8 cellular contexts compared by ENCODE assay signal in the genomic region with DNA sequence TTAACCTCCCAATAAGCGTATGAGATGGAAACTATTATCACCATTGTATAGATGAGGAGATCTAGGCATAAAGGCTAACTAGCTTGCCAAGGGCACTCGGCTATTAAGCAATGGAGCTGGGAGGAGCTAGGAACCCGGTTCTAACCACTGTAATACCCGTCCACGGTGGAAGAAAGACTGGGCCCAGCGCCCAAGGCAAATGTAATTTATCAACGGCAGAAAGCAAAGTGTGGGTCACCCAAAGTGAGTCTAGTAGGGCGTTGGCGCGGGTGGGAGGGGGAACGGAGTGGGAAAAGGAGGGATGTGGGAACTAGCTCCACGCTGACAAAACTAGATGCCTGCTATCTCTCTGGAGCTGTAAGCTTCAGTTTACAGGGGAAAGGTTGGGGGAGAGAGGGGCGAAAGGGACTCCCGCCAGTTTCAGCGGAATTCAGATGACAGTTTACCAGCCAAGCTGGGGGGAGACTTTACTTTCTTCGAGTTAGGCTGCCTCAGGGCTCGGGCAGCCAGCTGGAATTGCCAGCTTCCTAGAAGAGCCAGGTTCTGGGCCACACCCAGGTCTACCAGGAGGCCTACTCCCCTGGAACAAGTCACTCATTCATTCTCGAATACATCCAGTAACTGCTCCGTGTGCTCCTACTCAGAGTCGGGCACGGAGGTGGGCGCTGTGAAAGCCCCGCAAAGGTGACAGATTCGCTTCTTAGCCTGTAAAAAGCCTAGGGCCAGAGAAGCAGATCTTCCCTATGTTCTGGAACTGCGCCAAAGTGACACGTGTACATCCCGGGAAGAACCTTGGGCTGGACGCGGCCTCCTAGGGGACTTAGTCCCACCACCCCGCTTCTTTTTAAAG. TPM values are rescaled to one million over a fixed set of nuclear protein-coding genes. Genes with fewer than 3 reads are reported as not detected.
DNase-seq lines count a peak whose midpoint lies in the region; ATAC-seq and TF ChIP-seq lines count a peak whose summit lies in the region.

No MANE protein-coding gene starts in this region.

- TF ChIP-seq RAD21 in IMR-90 (IDR thresholded peaks at IDR 0.05; ENCODE audit: low read length), result no peak

- H4K8ac ChIP-seq in IMR-90 (ENCODE audit: low read depth in 2 of 2, low read length in 2 of 2), result peak overlapping the region; percentile 80 to 94

- H3K27ac Mint-ChIP-seq in activated CD4-positive, alpha-beta T cell treated with anti-CD3 and anti-CD28 coated beads, Interleukin-2, amount 10 ng/mL, durations not matched to agents 7 days and 5 days, result peak overlapping the region; percentile 89
- H3K27ac Mint-ChIP-seq in natural killer cell treated with Interleukin-12 subunit alpha and Interleukin-12 subunit beta and Interleukin-15 and Interleukin-18, amount 100 ng/mL, for 72 hours, result peak overlapping the region; percentile 62 to 95

- peak overlapping the region; percentile 97 for H3K23ac ChIP-seq in IMR-90 (ENCODE audit: low read depth, low read length)

- no peak overlapping the region for H2BK20ac ChIP-seq in IMR-90 (ENCODE audit: low read depth, low read length)

- peak overlapping the region; percentile 100 for H2AK9ac ChIP-seq in IMR-90 (replicated peaks; ENCODE audit: low read depth, low read length, poor library complexity)

- H3K27ac ChIP-seq in IMR-90 (ENCODE audit: insufficient read depth, low read length), result peak overlapping the region; percentile 79

- peak; percentile 26 to 40 for DNase-seq in NCI-H526 (lab: John Stamatoyannopoulos, UW)
- no peak for DNase-seq in NCI-H526 treated with DMSO at 0.1 percent for 48 hours (lab: John Stamatoyannopoulos, UW)
- peak; percentile 56 for DNase-seq in IMR-90
- DNase-seq in activated CD4-positive, alpha-beta T cell treated with anti-CD3 and anti-CD28 coated beads, Interleukin-2, amount 10 ng/mL, durations not matched to agents 7 days and 5 days, result no peak
- peak; percentile 67 for DNase-seq in fibroblast of peridontal ligament (ENCODE audit: extremely low read depth)
- no peak for DNase-seq in natural killer cell treated with Interleukin-12 subunit alpha and Interleukin-12 subunit beta and Interleukin-15 and Interleukin-18, amount 100 ng/mL, for 72 hours (ENCODE audit: low spot score)
- no peak for DNase-seq in NCI-H1694 (lab: John Stamatoyannopoulos, UW)

- dilution Hi-C loops in IMR-90 (cut with HindIII; ENCODE audit: low sequenced_read_pairs, unreplicated experiment), result no loop called here

- no peak; the same call in 1 of the 2 replicates for TF ChIP-seq POLR2A in IMR-90 (IDR thresholded peaks at IDR 0.05; ENCODE audit: low read depth, low read length)

- peak overlapping the region; percentile 1; the same call in 1 of the 2 replicates for H2BK120ac ChIP-seq in IMR-90 (ENCODE audit: low read depth, low read length)

- BruUV-seq in IMR-90 (replicated peaks; lab: Mats Ljungman, UMichigan), result no TSS peak

- no peak overlapping the region; the same call in 2 of the 3 replicates for H2BK15ac ChIP-seq in IMR-90 (ENCODE audit: low read depth, low read length)

- H4K91ac ChIP-seq in IMR-90 (ENCODE audit: insufficient read depth, low read depth, low read length), result peak overlapping the region; percentile 96

- peak overlapping the region; percentile 74 for H4K5ac ChIP-seq in IMR-90 (ENCODE audit: low read depth, low read length)

- H3K18ac ChIP-seq in IMR-90 (ENCODE audit: low read depth, low read length), result 0 out of 2 replicates have a peak overlapping the region, but pooled peaks have one; percentile 5

- no peaks in the 10 kb centered on the region for H3K9me3 Mint-ChIP-seq in activated CD4-positive, alpha-beta T cell treated with anti-CD3 and anti-CD28 coated beads, Interleukin-2, amount 10 ng/mL, durations not matched to agents 7 days and 5 days
- no peaks in the 10 kb centered on the region for H3K9me3 Mint-ChIP-seq in natural killer cell treated with Interleukin-12 subunit alpha and Interleukin-12 subunit beta and Interleukin-15 and Interleukin-18, amount 100 ng/mL, for 72 hours

- H3K4me3 Mint-ChIP-seq in activated CD4-positive, alpha-beta T cell treated with anti-CD3 and anti-CD28 coated beads, Interleukin-2, amount 10 ng/mL, durations not matched to agents 7 days and 5 days, result peak overlapping the region; percentile 80
- peak overlapping the region; percentile 94 for H3K4me3 Mint-ChIP-seq in natural killer cell treated with Interleukin-12 subunit alpha and Interleukin-12 subunit beta and Interleukin-15 and Interleukin-18, amount 100 ng/mL, for 72 hours

- peaks cover 52% of the 10 kb centered on the region for H4K20me1 ChIP-seq in IMR-90 (ENCODE audit: insufficient read depth, low read length)

- H3K36me3 Mint-ChIP-seq in activated CD4-positive, alpha-beta T cell treated with anti-CD3 and anti-CD28 coated beads, Interleukin-2, amount 10 ng/mL, durations not matched to agents 7 days and 5 days (ENCODE audit: low read depth), result peaks cover 34% of the 10 kb centered on the region
- H3K36me3 Mint-ChIP-seq in natural killer cell treated with Interleukin-12 subunit alpha and Interleukin-12 subunit beta and Interleukin-15 and Interleukin-18, amount 100 ng/mL, for 72 hours, result peaks cover 23% of the 10 kb centered on the region

- peaks cover 4% of the 10 kb centered on the region for H3K4me1 ChIP-seq in IMR-90 (ENCODE audit: control insufficient read depth, insufficient read depth, low read length)

- peaks cover 34% of the 10 kb centered on the region for H3K36me3 ChIP-seq in IMR-90 (ENCODE audit: control insufficient read depth, insufficient read depth, low read length)

- peaks cover 31 to 40% of the 10 kb centered on the region in 2 experiments for H3K79me1 ChIP-seq in IMR-90 (ENCODE audit: low read depth in 1 of 2, low read length in 2 of 2)

- H3K27me3 Mint-ChIP-seq in activated CD4-positive, alpha-beta T cell treated with anti-CD3 and anti-CD28 coated beads, Interleukin-2, amount 10 ng/mL, durations not matched to agents 7 days and 5 days, result no peaks in the 10 kb centered on the region
- H3K27me3 Mint-ChIP-seq in natural killer cell treated with Interleukin-12 subunit alpha and Interleukin-12 subunit beta and Interleukin-15 and Interleukin-18, amount 100 ng/mL, for 72 hours, result no peaks in the 10 kb centered on the region

- POLR2A ChIA-PET in IMR-90 (lab: Charles Lee; ENCODE audit: unreplicated experiment), result interaction anchor here (0.6 to 1.3 kb wide), 3 partner anchors 14 to 83 kb away, joined by 3 to 5 read pairs (median 3); no protein-coding TSS in a partner anchor
- POLR2A ChIA-PET in activated CD4-positive, alpha-beta T cell treated with anti-CD3 and anti-CD28 coated beads, Interleukin-2, amount 10 ng/mL, durations not matched to agents 7 days and 5 days (lab: Charles Lee), result interaction anchor here (0.6 to 0.9 kb wide), 2 partner anchors 30 to 135 kb away, joined by 3 to 4 read pairs; partner anchors contain the start of gene ACSF2

- peak overlapping the region; percentile 98 for H2AK5ac ChIP-seq in IMR-90 (ENCODE audit: low read depth, low read length)

- peak overlapping the region; percentile 91 for H3K56ac ChIP-seq in IMR-90 (ENCODE audit: extremely low read depth, insufficient read depth, low read length)

- intact Hi-C loops in IMR-90 (cut with micrococcal nuclease), result loop anchor here (1.0 kb wide), 1 partner anchor 82 kb away; the partner anchor contains the start of gene RSAD1

- H3K9me3 ChIP-seq in IMR-90 (ENCODE audit: control insufficient read depth, insufficient read depth, low read length), result 0 out of 2 replicates have a peak, but pooled peaks cover 2% of the 10 kb centered on the region

- 0% methylated on average over 10 of the region's 30 CpGs; no CpG with 5 or more reads in 1 of the 2 experiments for WGBS in IMR-90 (ENCODE audit: extremely low coverage in 2 of 2, insufficient read length in 1 of 2), 2 experiments

- ATAC-seq in IMR-90 (ENCODE audit: low read depth) (peak; percentile 40), GM18907 (IDR thresholded peaks at IDR 0.05; ENCODE audit: unreplicated experiment) (no peak)
- ATAC-seq in natural killer cell treated with Interleukin-12 subunit alpha and Interleukin-12 subunit beta and Interleukin-15 and Interleukin-18, amount 100 ng/mL, for 72 hours, result peak in 1 of 2 donors; percentile 12

- peaks cover 33% of the 10 kb centered on the region for H3K4me1 Mint-ChIP-seq in activated CD4-positive, alpha-beta T cell treated with anti-CD3 and anti-CD28 coated beads, Interleukin-2, amount 10 ng/mL, durations not matched to agents 7 days and 5 days
- peaks cover 29 to 38% of the 10 kb centered on the region in 2 donors for H3K4me1 Mint-ChIP-seq in natural killer cell treated with Interleukin-12 subunit alpha and Interleukin-12 subunit beta and Interleukin-15 and Interleukin-18, amount 100 ng/mL, for 72 hours (ENCODE audit: low read depth in 2 of 2)

- CTCF ChIA-PET in IMR-90 (lab: Yijun Ruan, JAX), result interaction anchor here (0.6 to 1.4 kb wide), 8 partner anchors 12 to 271 kb away, joined by 3 to 7 read pairs (median 4); partner anchors contain the start of gene ACSF2
- CTCF ChIA-PET in activated CD4-positive, alpha-beta T cell treated with anti-CD3 and anti-CD28 coated beads, Interleukin-2, amount 10 ng/mL, durations not matched to agents 7 days and 5 days (lab: Charles Lee), result interaction anchor here (0.5 to 4.1 kb wide), 58 partner anchors 8 to 1530 kb away, joined by 3 to 76 read pairs (median 4); partner anchors contain the start of genes EME1, MRPL27, PPP1R9B and XYLT2

- H2BK5ac ChIP-seq in IMR-90 (ENCODE audit: low read depth, low read length, poor library complexity, severe bottlenecking), result peak overlapping the region; percentile 65

- peak overlapping the region; percentile 96 for H3K4me2 ChIP-seq in IMR-90 (ENCODE audit: low read depth, low read length)

- H2AFZ ChIP-seq in IMR-90 (replicated peaks; ENCODE audit: low read length, poor library complexity), result peak overlapping the region; percentile 95

- H3K27me3 ChIP-seq in IMR-90 (ENCODE audit: control insufficient read depth, insufficient read depth, low read length), result no peaks in the 10 kb centered on the region

- peak overlapping the region; percentile 95 for H3K14ac ChIP-seq in IMR-90 (replicated peaks; ENCODE audit: low read depth, low read length)

- peak overlapping the region; percentile 99 for H3K4ac ChIP-seq in IMR-90 (ENCODE audit: low read depth, low read length)

- in situ Hi-C loops in IMR-90 (cut with MboI; ENCODE audit: low sequenced_read_pairs), result no loop called here

- peak overlapping the region; percentile 92 for H3K9ac ChIP-seq in IMR-90 (ENCODE audit: low read depth, low read length)

- peaks cover 16% of the 10 kb centered on the region; the same call in 1 of the 2 replicates for H3K9me1 ChIP-seq in IMR-90 (ENCODE audit: insufficient read depth, low read length)

- TF ChIP-seq CTCF in IMR-90 (conservative IDR thresholded peaks at IDR 0.05; ENCODE audit: low read depth, low read length), result no peak

- peak overlapping the region; percentile 96 for H3K4me3 ChIP-seq in IMR-90 (ENCODE audit: insufficient read depth, low read depth, low read length)

RNA-seq across cellular contexts. Expression of gene LRRC59, which starts 0.8 kb away (rescaled TPM):
- 233 and 241 TPM in 2 replicates for total RNA-seq in IMR-90 (2012; rRNA removed)
- 134 and 139 TPM in 2 replicates for polyA plus RNA-seq in IMR-90 (2012; rRNA removed)
- 90.9 and 114 TPM in 2 replicates for polyA plus RNA-seq in IMR-90 (2012; cell fraction: cytosol; rRNA removed)
- polyA plus RNA-seq in IMR-90 (2012; cell fraction: nucleus; rRNA removed; ENCODE audit: low replicate concordance), result 56.5 and 96.2 TPM in 2 replicates
- total RNA-seq in activated CD4-positive, alpha-beta T cell treated with anti-CD3 and anti-CD28 coated beads, Interleukin-2, amount 10 ng/mL, durations not matched to agents 7 days and 5 days, result 10 to 100 TPM; 60.8 to 68.5 TPM
- 100 to 1,000 TPM in 1 of 2 donors, 10 to 100 TPM in 1; 90.8 to 138 TPM for total RNA-seq in natural killer cell treated with Interleukin-12 subunit alpha and Interleukin-12 subunit beta and Interleukin-15 and Interleukin-18, amount 100 ng/mL, for 72 hours

RNA-seq across cellular contexts. Expression of gene EME1, which starts 23.5 kb away (rescaled TPM):
- total RNA-seq in IMR-90 (2012; rRNA removed), result 8.9 and 9.1 TPM in 2 replicates
- polyA plus RNA-seq in IMR-90 (2012; rRNA removed), result 9.4 and 10.1 TPM in 2 replicates
- 1.4 and 4.8 TPM in 2 replicates for polyA plus RNA-seq in IMR-90 (2012; cell fraction: cytosol; rRNA removed)
- 20.8 and 44.5 TPM in 2 replicates for polyA plus RNA-seq in IMR-90 (2012; cell fraction: nucleus; rRNA removed; ENCODE audit: low replicate concordance)
- 10 to 100 TPM; 19.9 to 21.8 TPM for total RNA-seq in activated CD4-positive, alpha-beta T cell treated with anti-CD3 and anti-CD28 coated beads, Interleukin-2, amount 10 ng/mL, durations not matched to agents 7 days and 5 days
- 10 to 100 TPM; 15.8 to 40.2 TPM for total RNA-seq in natural killer cell treated with Interleukin-12 subunit alpha and Interleukin-12 subunit beta and Interleukin-15 and Interleukin-18, amount 100 ng/mL, for 72 hours

RNA-seq across cellular contexts. Expression of gene MRPL27, which starts 23.5 kb away (rescaled TPM):
- total RNA-seq in IMR-90 (2012; rRNA removed), result 152 and 202 TPM in 2 replicates
- 156 and 176 TPM in 2 replicates for polyA plus RNA-seq in IMR-90 (2012; rRNA removed)
- polyA plus RNA-seq in IMR-90 (2012; cell fraction: cytosol; rRNA removed), result 138 and 201 TPM in 2 replicates
- polyA plus RNA-seq in IMR-90 (2012; cell fraction: nucleus; rRNA removed; ENCODE audit: low replicate concordance), result 60.7 and 89.8 TPM in 2 replicates
- 10 to 100 TPM; 62.9 to 71.4 TPM for total RNA-seq in activated CD4-positive, alpha-beta T cell treated with anti-CD3 and anti-CD28 coated beads, Interleukin-2, amount 10 ng/mL, durations not matched to agents 7 days and 5 days
- total RNA-seq in natural killer cell treated with Interleukin-12 subunit alpha and Interleukin-12 subunit beta and Interleukin-15 and Interleukin-18, amount 100 ng/mL, for 72 hours, result 10 to 100 TPM; 62.7 to 77.7 TPM

RNA-seq across cellular contexts. Expression of gene ACSF2, which starts 29.5 kb away (rescaled TPM):
- total RNA-seq in IMR-90 (2012; rRNA removed), result 15.0 and 18.5 TPM in 2 replicates
- 26.8 and 27.2 TPM in 2 replicates for polyA plus RNA-seq in IMR-90 (2012; rRNA removed)
- polyA plus RNA-seq in IMR-90 (2012; cell fraction: cytosol; rRNA removed), result 12.2 and 22.9 TPM in 2 replicates
- polyA plus RNA-seq in IMR-90 (2012; cell fraction: nucleus; rRNA removed; ENCODE audit: low replicate concordance), result 103 and 117 TPM in 2 replicates
- total RNA-seq in activated CD4-positive, alpha-beta T cell treated with anti-CD3 and anti-CD28 coated beads, Interleukin-2, amount 10 ng/mL, durations not matched to agents 7 days and 5 days, result 10 to 100 TPM; 24.5 to 31.4 TPM
- 10 to 100 TPM in 1 of 2 donors, 1 to 10 TPM in 1; 6.9 to 13.4 TPM for total RNA-seq in natural killer cell treated with Interleukin-12 subunit alpha and Interleukin-12 subunit beta and Interleukin-15 and Interleukin-18, amount 100 ng/mL, for 72 hours

RNA-seq across cellular contexts. Expression of gene XYLT2, which starts 50.6 kb away (rescaled TPM):
- total RNA-seq in IMR-90 (2012; rRNA removed), result 31.9 and 35.0 TPM in 2 replicates
- 27.7 and 35.7 TPM in 2 replicates for polyA plus RNA-seq in IMR-90 (2012; rRNA removed)
- 20.7 and 31.6 TPM in 2 replicates for polyA plus RNA-seq in IMR-90 (2012; cell fraction: cytosol; rRNA removed)
- 39.1 and 85.9 TPM in 2 replicates for polyA plus RNA-seq in IMR-90 (2012; cell fraction: nucleus; rRNA removed; ENCODE audit: low replicate concordance)
- 10 to 100 TPM; 22.1 to 23.6 TPM for total RNA-seq in activated CD4-positive, alpha-beta T cell treated with anti-CD3 and anti-CD28 coated beads, Interleukin-2, amount 10 ng/mL, durations not matched to agents 7 days and 5 days
- total RNA-seq in natural killer cell treated with Interleukin-12 subunit alpha and Interleukin-12 subunit beta and Interleukin-15 and Interleukin-18, amount 100 ng/mL, for 72 hours, result 10 to 100 TPM; 19.6 to 27.1 TPM

Comparison
In these comparisons a context has a peak if more than half of its experiments do, and no peak if none do; other contexts are left out.
1. DNase-seq: peak in NCI-H526 (2 of 2), IMR-90 (single experiment) and fibroblast of peridontal ligament (single experiment); none in NCI-H526 treated with DMSO at 0.1 percent for 48 hours (single experiment), activated CD4-positive, alpha-beta T cell treated with anti-CD3 and anti-CD28 coated beads, Interleukin-2, amount 10 ng/mL, durations not matched to agents 7 days and 5 days (single experiment), natural killer cell treated with Interleukin-12 subunit alpha and Interleukin-12 subunit beta and Interleukin-15 and Interleukin-18, amount 100 ng/mL, for 72 hours (single experiment) and NCI-H1694 (single experiment).